In genomic region chr5:6461793-6462650, GRCh38 we compare ENCODE assay signal across 23 cellular contexts. TPM values are rescaled to one million over a fixed set of nuclear protein-coding genes. Genes with fewer than 3 reads are reported as not detected.
"Had no signal": no experiment of that assay in that cellular context is flagged by ENCODE, and none has a peak within 500 bp of the region (broad histone marks: within the 10 kb centered on the region; RNA-seq: fewer than 3 reads in every experiment).

No MANE protein-coding gene starts in this region.

- H3K27ac ChIP-seq: breast epithelium, foreskin keratinocyte, left lung, ovary, prostate gland, right atrium auricular region, tibial nerve, VCaP had no signal

- H3K9me3 ChIP-seq: breast epithelium, left lung, ovary, prostate gland, right atrium auricular region, tibial nerve had no signal

- H3K36me3 ChIP-seq: breast epithelium, left lung, ovary, prostate gland, right atrium auricular region, tibial nerve had no signal

- H3K4me3 ChIP-seq: breast epithelium, left lung, ovary, prostate gland, right atrium auricular region, tibial nerve had no signal

- FAIRE-seq: endometrium, urothelium cell line had no signal

- ATAC-seq: activated CD4-positive, CD25-positive, alpha-beta regulatory T cell treated with anti-CD3 and anti-CD28 coated beads, Interleukin-2, amount 50 U/mL, for 24 hours; activated CD8-positive, alpha-beta T cell treated with anti-CD3 and anti-CD28 coated beads for 36 hours; activated T-cell treated with anti-CD3 and anti-CD28 coated beads, Interleukin-2, amount 50 U/mL, for 4 hours; foreskin keratinocyte; left lung; natural killer cell; stimulated activated naive CD8-positive, alpha-beta T cell treated with anti-CD3 and anti-CD28 coated beads, Interleukin-15, amount 100 ng/mL, for 72 hours; T-cell had no signal

- DNase-seq: activated CD4-positive, alpha-beta T cell treated with anti-CD3 and anti-CD28 coated beads, Interleukin-2, amount 10 ng/mL, durations not matched to agents 24 days and 14 days; activated CD8-positive, alpha-beta T cell treated with anti-CD3 and anti-CD28 coated beads for 36 hours; activated naive CD4-positive, alpha-beta T cell treated with anti-CD3 and anti-CD28 coated beads for 36 hours; activated naive CD8-positive, alpha-beta T cell treated with anti-CD3 and anti-CD28 coated beads, Interleukin-2, amount 10 ng/mL, durations not matched to agents 7 days and 5 days; activated T-cell treated with anti-CD3 and anti-CD28 coated beads, Interleukin-2, amount 50 U/mL, for 4 hours; amniotic stem cell; cortex of kidney; foreskin keratinocyte; left lung; midbrain; natural killer cell; ovary; stimulated activated CD4-positive, alpha-beta T cell treated with anti-CD3 and anti-CD28 coated beads, Interleukin-1b, Interleukin-23, amount 100 ng/mL, for 48 hours; stimulated activated naive CD8-positive, alpha-beta T cell treated with anti-CD3 and anti-CD28 coated beads, Interleukin-15, amount 100 ng/mL, for 72 hours; T-cell had no signal

- H3K27me3 ChIP-seq: breast epithelium, foreskin keratinocyte, ovary, right atrium auricular region, tibial nerve had no signal

- H3K4me1 ChIP-seq: breast epithelium, foreskin keratinocyte, left lung, prostate gland, right atrium auricular region, tibial nerve had no signal

RNA-seq across cellular contexts. Expression of gene UBE2QL1, which starts 13.4 kb away (rescaled TPM):
- total RNA-seq: activated CD8-positive, alpha-beta T cell treated with anti-CD3 and anti-CD28 coated beads for 36 hours; activated naive CD4-positive, alpha-beta T cell treated with anti-CD3 and anti-CD28 coated beads for 36 hours; activated naive CD8-positive, alpha-beta T cell treated with anti-CD3 and anti-CD28 coated beads, Interleukin-2, amount 10 ng/mL, durations not matched to agents 7 days and 5 days; activated T-cell treated with anti-CD3 and anti-CD28 coated beads, Interleukin-2, amount 50 U/mL, for 4 hours; foreskin keratinocyte; natural killer cell had no signal
- polyA plus RNA-seq: foreskin keratinocyte had no signal
